8 cellular contexts compared by ENCODE assay signal in the genomic region with DNA sequence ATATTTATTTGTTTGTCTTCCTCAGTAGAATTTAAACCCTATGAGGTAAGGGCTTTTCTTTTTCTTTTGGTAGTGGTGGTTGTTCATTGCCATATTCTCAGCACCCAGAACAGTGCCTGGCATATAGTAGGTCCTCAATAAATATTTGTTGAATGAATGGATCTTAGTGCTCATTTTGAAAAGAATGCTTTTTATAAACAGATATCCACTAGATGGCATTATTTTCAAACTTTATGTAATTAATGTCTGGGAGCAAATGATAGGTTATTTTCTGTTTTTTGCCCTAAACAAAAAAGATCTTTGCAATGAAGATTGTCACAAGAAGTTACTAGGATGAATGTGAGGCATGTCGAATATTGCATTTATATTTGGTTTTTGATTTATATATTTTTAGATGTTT.
A peak's percentile ranks its signal among the peaks of the same experiment; 100 is the strongest.
DNase-seq lines count a peak whose midpoint lies in the region; ATAC-seq and TF ChIP-seq lines count a peak whose summit lies in the region.
"Had no signal": no experiment of that assay in that cellular context is flagged by ENCODE, and none has a peak within 500 bp of the region (broad histone marks: within the 10 kb centered on the region; RNA-seq: fewer than 3 reads in every experiment).

No MANE protein-coding gene starts in this region.

- H3K4me3 Mint-ChIP-seq in dendritic cell treated with granulocyte-macrophage colony-stimulating factor and Interleukin-4, amounts not matched to agents 40 ng/mL and 50 ng/mL, for 4 days = no peak overlapping the region
- no peak overlapping the region for H3K4me3 Mint-ChIP-seq in progenitor cell of endocrine pancreas (ENCODE audit: low read depth)

- peak overlapping the region; percentile 85 for H3K27ac Mint-ChIP-seq in dendritic cell treated with granulocyte-macrophage colony-stimulating factor and Interleukin-4, amounts not matched to agents 40 ng/mL and 50 ng/mL, for 4 days
- no peak overlapping the region for H3K27ac Mint-ChIP-seq in progenitor cell of endocrine pancreas

- ATAC-seq in GM19463 (IDR thresholded peaks at IDR 0.05; ENCODE audit: unreplicated experiment) = no peak

- peak; percentile 21 for TF ChIP-seq CTCF in progenitor cell of endocrine pancreas (IDR thresholded peaks at IDR 0.05; ENCODE audit: unreplicated experiment)

- intact Hi-C loops in dendritic cell treated with granulocyte-macrophage colony-stimulating factor and Interleukin-4, amounts not matched to agents 40 ng/mL and 50 ng/mL, for 4 days (cut with micrococcal nuclease) = loop anchor here (5.0 kb wide), 1 partner anchor 46 kb away; no protein-coding TSS in a partner anchor

- H3K36me3 Mint-ChIP-seq in dendritic cell treated with granulocyte-macrophage colony-stimulating factor and Interleukin-4, amounts not matched to agents 40 ng/mL and 50 ng/mL, for 4 days (ENCODE audit: low read depth) = no peaks in the 10 kb centered on the region
- no peaks in the 10 kb centered on the region for H3K36me3 Mint-ChIP-seq in progenitor cell of endocrine pancreas (ENCODE audit: insufficient read depth)

- H3K27me3 Mint-ChIP-seq in dendritic cell treated with granulocyte-macrophage colony-stimulating factor and Interleukin-4, amounts not matched to agents 40 ng/mL and 50 ng/mL, for 4 days = no peaks in the 10 kb centered on the region
- no peaks in the 10 kb centered on the region for H3K27me3 Mint-ChIP-seq in progenitor cell of endocrine pancreas

- peaks cover 38% of the 10 kb centered on the region for H3K4me1 Mint-ChIP-seq in dendritic cell treated with granulocyte-macrophage colony-stimulating factor and Interleukin-4, amounts not matched to agents 40 ng/mL and 50 ng/mL, for 4 days (ENCODE audit: low read depth)
- peaks cover 15% of the 10 kb centered on the region for H3K4me1 Mint-ChIP-seq in progenitor cell of endocrine pancreas (ENCODE audit: low read depth)

- peak; percentile 52 for DNase-seq in ELR (ENCODE audit: low read depth)
- peak; percentile 29 for DNase-seq in NCI-H1694 treated with DMSO at 0.1 percent for 48 hours (lab: John Stamatoyannopoulos, UW)
- DNase-seq in progenitor cell of endocrine pancreas (ENCODE audit: low spot score, unreplicated experiment) = no peak
- no peak for DNase-seq in NCI-H524 treated with DMSO at 0.1 percent for 48 hours (lab: John Stamatoyannopoulos, UW)
- no peak for DNase-seq in NCI-H1105 treated with DMSO at 0.1 percent for 48 hours (lab: John Stamatoyannopoulos, UW)
- DNase-seq: T1000 had no signal

- H3K9me3 Mint-ChIP-seq in dendritic cell treated with granulocyte-macrophage colony-stimulating factor and Interleukin-4, amounts not matched to agents 40 ng/mL and 50 ng/mL, for 4 days = no peaks in the 10 kb centered on the region
- H3K9me3 Mint-ChIP-seq in progenitor cell of endocrine pancreas (ENCODE audit: low read depth) = no peaks in the 10 kb centered on the region

Comparison
In these comparisons a context has a peak if more than half of its experiments do, and no peak if none do; other contexts are left out.
1. DNase-seq: peak in ELR (single experiment) and NCI-H1694 treated with DMSO at 0.1 percent for 48 hours (single experiment); none in progenitor cell of endocrine pancreas (single experiment), NCI-H524 treated with DMSO at 0.1 percent for 48 hours (single experiment) and NCI-H1105 treated with DMSO at 0.1 percent for 48 hours (single experiment).